Comparison of ENCODE assay signal across 22 cellular contexts in the genomic region with DNA sequence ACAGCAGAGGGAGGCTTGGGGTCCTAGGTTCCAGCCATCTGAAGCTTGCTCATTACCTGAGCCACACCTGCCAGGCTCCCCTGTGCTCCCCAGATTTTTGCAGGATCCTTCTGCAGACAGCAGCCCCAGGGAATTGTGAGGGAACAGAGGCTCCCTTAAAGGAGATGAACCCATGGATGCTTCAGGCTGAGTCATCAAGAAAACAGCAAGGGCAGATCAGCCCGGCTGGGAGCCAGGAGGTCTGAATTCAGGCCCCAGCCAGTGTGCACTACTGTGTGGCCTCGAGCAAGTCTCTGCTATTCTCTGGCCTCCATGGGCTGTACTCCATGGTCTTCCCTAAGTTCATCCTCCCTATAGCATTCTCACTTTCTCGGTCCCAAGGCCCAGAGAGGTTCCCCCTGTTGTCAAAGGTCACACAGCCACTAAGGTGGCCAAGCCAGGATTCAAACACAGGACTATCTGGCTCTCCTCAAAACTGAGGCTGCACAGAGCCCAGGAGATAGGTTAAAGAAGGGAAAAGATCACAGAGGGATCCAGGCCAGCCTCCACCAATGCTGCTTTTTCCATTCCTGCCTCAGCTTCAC. TPM values are rescaled to one million over a fixed set of nuclear protein-coding genes. Genes with fewer than 3 reads are reported as not detected.
DNase-seq lines count a peak whose midpoint lies in the region; ATAC-seq, FAIRE-seq and TF ChIP-seq lines count a peak whose summit lies in the region.
"Had no signal": no experiment of that assay in that cellular context is flagged by ENCODE, and none has a peak within 500 bp of the region (broad histone marks: within the 10 kb centered on the region; RNA-seq: fewer than 3 reads in every experiment).

No MANE protein-coding gene starts in this region.

- WGBS in A549 (ENCODE audit: missing lambda C conversion rate): 15% methylated on average over 3 of the region's 3 CpGs

- no peaks in the 10 kb centered on the region for H3K9me3 Mint-ChIP-seq in naive thymus-derived CD8-positive, alpha-beta T cell
- H3K9me3 Mint-ChIP-seq: activated CD4-positive, alpha-beta T cell treated with anti-CD3 and anti-CD28 coated beads, Interleukin-2, amount 10 ng/mL, durations not matched to agents 7 days and 5 days; CD4-positive, alpha-beta T cell had no signal

- TF ChIP-seq RAD21 in A549 (conservative IDR thresholded peaks at IDR 0.05 in 1 of 2, IDR thresholded peaks at IDR 0.05 in 1 of 2): no peak

- H3K36me3 ChIP-seq in HEK293 (ENCODE audit: control insufficient read depth in 2 of 2, insufficient read depth in 1 of 2, low read length in 2 of 2): no peaks in the 10 kb centered on the region
- H3K36me3 ChIP-seq: left ventricle myocardium inferior had no signal

- H3K9me3 ChIP-seq in A549 (no peaks in the 10 kb centered on the region), HEK293 (ENCODE audit: control insufficient read depth, insufficient read depth, low read depth, low read length) (no peaks in the 10 kb centered on the region)
- H3K9me3 ChIP-seq: left ventricle myocardium inferior had no signal

- TF ChIP-seq CTCF in A549 (IDR thresholded peaks at IDR 0.05) (no peak), HEK293 (tag by site-specific recombination; IDR thresholded peaks at IDR 0.05) (no peak)

- H3K36me3 Mint-ChIP-seq in naive thymus-derived CD8-positive, alpha-beta T cell: no peaks in the 10 kb centered on the region

- CTCF ChIA-PET in A549 (lab: Yijun Ruan, JAX) (interaction anchor here (0.8 to 2.2 kb wide), 4 partner anchors 9 to 51 kb away, joined by 3 to 7 read pairs (median 4); no protein-coding TSS in a partner anchor), HEK293 (lab: Yijun Ruan, JAX) (no interaction called here)

- DNase-seq in A549 (ENCODE audit: low read depth in 1 of 2, low spot score in 1 of 2): no peak
- DNase-seq in amniotic epithelial cell (ENCODE audit: low read depth): peak; percentile 18
- DNase-seq in fibroblast of the conjunctiva (ENCODE audit: low read depth): peak; percentile 2
- no peak for DNase-seq in activated T-cell treated with anti-CD3 and anti-CD28 coated beads, Interleukin-2, amount 50 U/mL, for 1 hour
- DNase-seq in GM19240 (ENCODE audit: insufficient read length, low spot score): no peak
- no peak for DNase-seq in naive thymus-derived CD8-positive, alpha-beta T cell
- DNase-seq: activated CD4-positive, alpha-beta T cell treated with anti-CD3 and anti-CD28 coated beads, Interleukin-2, amount 10 ng/mL, durations not matched to agents 7 days and 5 days; activated naive CD4-positive, alpha-beta T cell; CD4-positive, alpha-beta T cell; dermis blood vessel endothelial cell; DMS153; left ventricle myocardium inferior; NCI-H1105; NCI-H2081 treated with DMSO at 0.1 percent for 48 hours; NCI-H510A had no signal

- peaks cover 2 to 5% (median 4%) of the 10 kb centered on the region in 4 donors for H3K4me1 Mint-ChIP-seq in naive thymus-derived CD8-positive, alpha-beta T cell

- POLR2A ChIA-PET in A549 (lab: Yijun Ruan, JAX) (no interaction called here), HEK293 (lab: Yijun Ruan, JAX) (no interaction called here)
- POLR2A ChIA-PET in naive thymus-derived CD8-positive, alpha-beta T cell (lab: Charles Lee): no interaction called here

- FAIRE-seq in A549 (lab: Jason Lieb, UNC): no peak
- FAIRE-seq: GM12892, urothelium cell line had no signal

- H3K4me1 ChIP-seq in A549: peaks cover 36% of the 10 kb centered on the region
- no peaks in the 10 kb centered on the region for H3K4me1 ChIP-seq in HEK293 (ENCODE audit: control insufficient read depth, insufficient read depth, low read length)

- H3K27me3 Mint-ChIP-seq in naive thymus-derived CD8-positive, alpha-beta T cell: peaks cover 8 to 31% (median 22%) of the 10 kb centered on the region in 5 donors

- H3K27ac ChIP-seq in A549 (peak overlapping the region in 1 of 2 experiments; percentile 44; a peak in 2 of 6 replicates), HEK293 (ENCODE audit: extremely low read depth, low read depth, low read length) (no peak overlapping the region)
- H3K27ac ChIP-seq: epithelial cell of prostate, KMS-11, left ventricle myocardium inferior had no signal

- no peak for ATAC-seq in A549
- ATAC-seq in GM19023 (IDR thresholded peaks at IDR 0.05; ENCODE audit: unreplicated experiment): no peak
- no peak for ATAC-seq in naive thymus-derived CD8-positive, alpha-beta T cell

- no peak overlapping the region for H3K4me2 ChIP-seq in A549
- H3K4me2 ChIP-seq: KMS-11 had no signal

- peak overlapping the region in 1 of 10 donors; percentile 37 for H3K27ac Mint-ChIP-seq in naive thymus-derived CD8-positive, alpha-beta T cell
- H3K27ac Mint-ChIP-seq: activated CD4-positive, alpha-beta T cell treated with anti-CD3 and anti-CD28 coated beads, Interleukin-2, amount 10 ng/mL, durations not matched to agents 7 days and 5 days; CD4-positive, alpha-beta T cell had no signal

- H3K4me3 Mint-ChIP-seq in naive thymus-derived CD8-positive, alpha-beta T cell: no peak overlapping the region
- H3K4me3 Mint-ChIP-seq: activated CD4-positive, alpha-beta T cell treated with anti-CD3 and anti-CD28 coated beads, Interleukin-2, amount 10 ng/mL, durations not matched to agents 7 days and 5 days; CD4-positive, alpha-beta T cell had no signal

- no peak overlapping the region for H3K4me3 ChIP-seq in A549
- no peak overlapping the region for H3K4me3 ChIP-seq in HEK293 (ENCODE audit: low read depth, low read length)
- H3K4me3 ChIP-seq: left ventricle myocardium inferior had no signal

- TF ChIP-seq EP300 in A549 (IDR thresholded peaks at IDR 0.05): no peak

- no peak for TF ChIP-seq POLR2A in A549 (IDR thresholded peaks at IDR 0.05; ENCODE audit: low read length)

TF ChIP-seq in A549, 52 proteins besides CTCF, POLR2A, EP300 and RAD21:
- TF ChIP-seq MAFK (IDR thresholded peaks at IDR 0.05; ENCODE audit: partially characterized antibody) (peak; percentile 57), ZFP36 (IDR thresholded peaks at IDR 0.05; ENCODE audit: borderline replicate concordance, partially characterized antibody) (peak; percentile 55), EHF (CRISPR knock-in tag; IDR thresholded peaks at IDR 0.05) (no peak)

TF ChIP-seq in HEK293, 187 proteins besides CTCF, POLR2A, EP300 and RAD21:
- TF ChIP-seq ZNF768 (tag by site-specific recombination; IDR thresholded peaks at IDR 0.05) (peak; percentile 54; the same call in 1 of the 2 replicates), ZNF132 (tag by site-specific recombination; IDR thresholded peaks at IDR 0.05; ENCODE audit: borderline replicate concordance) (no peak)
TF ChIP-seq in HEK293: peak in this region for 1.

RNA-seq across cellular contexts. Expression of gene GRIP2, which starts 21.0 kb away (rescaled TPM):
- polyA plus RNA-seq in A549 (2011; rRNA removed) (0.56 and 0.70 TPM in 2 replicates), A549 (2017; fragmentation: RNase III; extraction: RNeasy Plus Mini Kit Qiagen cat#74134 plus additional on column Dnase treatment) (1.2 to 1.6 TPM (median 1.5 TPM) in 3 replicates)
- polyA plus RNA-seq in A549 (2012; cell fraction: cytosol; rRNA removed): 0.45 and 0.74 TPM in 2 replicates
- polyA plus RNA-seq in A549 (2012; cell fraction: nucleus; rRNA removed): 3.3 and 3.5 TPM in 2 replicates
- 0.50 and 0.58 TPM in 2 replicates for polyA minus RNA-seq in A549 (2011; rRNA and poly(A)+ RNA removed)
- not detected for total RNA-seq in naive thymus-derived CD8-positive, alpha-beta T cell
- not detected for polyA plus RNA-seq in naive thymus-derived CD8-positive, alpha-beta T cell
- total RNA-seq: CD4-positive, alpha-beta T cell; mononuclear cell had no signal

Comparison
In these comparisons a context has a peak if more than half of its experiments do, and no peak if none do; other contexts are left out.
1. DNase-seq: peak in amniotic epithelial cell (single experiment) and fibroblast of the conjunctiva (single experiment); none in A549 (0 of 2), activated T-cell treated with anti-CD3 and anti-CD28 coated beads, Interleukin-2, amount 50 U/mL, for 1 hour (single experiment), GM19240 (single experiment) and naive thymus-derived CD8-positive, alpha-beta T cell (0 of 10).